17 cellular contexts compared by ENCODE assay signal in genomic region chr11:45937916-45938315, GRCh38. TPM values are rescaled to one million over a fixed set of nuclear protein-coding genes. Genes with fewer than 3 reads are reported as not detected.
DNase-seq lines count a peak whose midpoint lies in the region; ATAC-seq and TF ChIP-seq lines count a peak whose summit lies in the region.
"Had no signal": no experiment of that assay in that cellular context is flagged by ENCODE, and none has a peak within 500 bp of the region (broad histone marks: within the 10 kb centered on the region; RNA-seq: fewer than 3 reads in every experiment).

No MANE protein-coding gene starts in this region.

- H3K9ac ChIP-seq in Karpas-422 (ENCODE audit: low read length) = peak overlapping the region; percentile 34; the same call in 1 of the 2 replicates
- H3K9ac ChIP-seq: GM23248 had no signal

- 92 to 93% methylated on average over 10 of the region's 10 CpGs for WGBS in body of pancreas, 2 donors
- 96% methylated on average over 10 of the region's 10 CpGs; no CpG with 5 or more reads in 1 of the 2 donors for WGBS in transverse colon (ENCODE audit: low coverage in 1 of 2), 2 donors

- H3K4me2 ChIP-seq in DOHH2 (ENCODE audit: low read length) = peak overlapping the region; percentile 71
- peak overlapping the region; percentile 77 for H3K4me2 ChIP-seq in Karpas-422 (ENCODE audit: low read depth, low read length, poor library complexity, severe bottlenecking)

- H3K79me2 ChIP-seq in DOHH2 (ENCODE audit: control insufficient read depth, low read length) (peaks cover 10% of the 10 kb centered on the region), Karpas-422 (ENCODE audit: low read length) (no peaks in the 10 kb centered on the region)

- H2AFZ ChIP-seq in Karpas-422 (ENCODE audit: low read length) = no peak overlapping the region
- H2AFZ ChIP-seq: GM23248 had no signal

- TF ChIP-seq CTCF in DOHH2 (IDR thresholded peaks at IDR 0.05; ENCODE audit: low read depth, low read length, poor library complexity, severe bottlenecking) (no peak), activated B cell treated with CpG ODN at 0.5 μM for 24 hours (IDR thresholded peaks at IDR 0.05) (no peak), body of pancreas (IDR thresholded peaks at IDR 0.05) (no peak), transverse colon (IDR thresholded peaks at IDR 0.05) (no peak)

- H3K36me3 ChIP-seq in DOHH2 (ENCODE audit: control insufficient read depth, low read length) (peaks cover 29% of the 10 kb centered on the region), Karpas-422 (ENCODE audit: insufficient read depth, low read length) (peaks cover 20% of the 10 kb centered on the region), body of pancreas (replicated peaks in 1 of 2; ENCODE audit: insufficient read depth in 1 of 2, low read depth in 2 of 2) (peaks cover 0 to 5% of the 10 kb centered on the region in 2 donors), transverse colon (peaks cover 0 to 37% (median 15%) of the 10 kb centered on the region in 4 donors)

- H3K36me3 Mint-ChIP-seq in activated B cell treated with CpG ODN at 0.5 μM for 24 hours (ENCODE audit: low read depth) = peaks cover 26% of the 10 kb centered on the region
- peaks cover 27% of the 10 kb centered on the region for H3K36me3 Mint-ChIP-seq in stimulated activated memory B cell treated with anti-CD40 and anti-IgM and Interleukin-4, amounts not matched to agents 10 μg/mL and 1 μg/mL and 100 μg/mL, for 72 hours

- H3K27me3 ChIP-seq in DOHH2 (ENCODE audit: control insufficient read depth, low read length) = no peaks in the 10 kb centered on the region
- no peaks in the 10 kb centered on the region for H3K27me3 ChIP-seq in Karpas-422 (ENCODE audit: low read length)
- no peaks in the 10 kb centered on the region for H3K27me3 ChIP-seq in body of pancreas
- H3K27me3 ChIP-seq in transverse colon = no peaks in the 10 kb centered on the region
- H3K27me3 ChIP-seq: BE2C had no signal

- H4K20me1 ChIP-seq in DOHH2 (ENCODE audit: control insufficient read depth, insufficient read depth, low read depth, low read length) (no peaks in the 10 kb centered on the region), Karpas-422 (ENCODE audit: insufficient read depth, low read depth, low read length) (no peaks in the 10 kb centered on the region)

- H3K27me3 Mint-ChIP-seq in activated B cell treated with CpG ODN at 0.5 μM for 24 hours = no peaks in the 10 kb centered on the region
- H3K27me3 Mint-ChIP-seq in stimulated activated memory B cell treated with anti-CD40 and anti-IgM and Interleukin-4, amounts not matched to agents 10 μg/mL and 1 μg/mL and 100 μg/mL, for 72 hours = no peaks in the 10 kb centered on the region
- H3K27me3 Mint-ChIP-seq: CD8-positive, alpha-beta memory T cell had no signal

- peak overlapping the region; percentile 61 for H3K4me3 ChIP-seq in DOHH2 (ENCODE audit: low read length)
- no peak overlapping the region for H3K4me3 ChIP-seq in Karpas-422 (ENCODE audit: low read length)
- H3K4me3 ChIP-seq in body of pancreas = no peak overlapping the region
- no peak overlapping the region for H3K4me3 ChIP-seq in transverse colon
- H3K4me3 ChIP-seq: GM23248, HAP-1 had no signal

- intact Hi-C loops in activated B cell treated with CpG ODN at 0.5 μM for 24 hours (cut with micrococcal nuclease) = loop anchor here (1.0 to 10.0 kb wide), 3 partner anchors 8 to 767 kb away; partner anchors contain the start of genes ARHGAP1 and ZNF408
- intact Hi-C loops in body of pancreas (cut with DNase I) = no loop called here
- intact Hi-C loops in transverse colon (cut with DNase I; ENCODE audit: low total_unique reads) = no loop called here

- peaks cover 69% of the 10 kb centered on the region for H3K4me1 ChIP-seq in DOHH2 (ENCODE audit: control insufficient read depth, low read length)
- peaks cover 62% of the 10 kb centered on the region for H3K4me1 ChIP-seq in Karpas-422 (ENCODE audit: low read length)
- peaks cover 22% of the 10 kb centered on the region for H3K4me1 ChIP-seq in body of pancreas
- no peaks in the 10 kb centered on the region for H3K4me1 ChIP-seq in transverse colon
- H3K4me1 ChIP-seq: BE2C, Caco-2, HAP-1 had no signal

- H3K9me3 Mint-ChIP-seq in activated B cell treated with CpG ODN at 0.5 μM for 24 hours = no peaks in the 10 kb centered on the region
- H3K9me3 Mint-ChIP-seq in stimulated activated memory B cell treated with anti-CD40 and anti-IgM and Interleukin-4, amounts not matched to agents 10 μg/mL and 1 μg/mL and 100 μg/mL, for 72 hours = no peaks in the 10 kb centered on the region
- H3K9me3 Mint-ChIP-seq: CD14-positive monocyte; CD8-positive, alpha-beta memory T cell had no signal

- H3F3A ChIP-seq in DOHH2 (ENCODE audit: control insufficient read depth, insufficient read depth) = peaks cover 22% of the 10 kb centered on the region

- H3K4me1 Mint-ChIP-seq in activated B cell treated with CpG ODN at 0.5 μM for 24 hours = peaks cover 79% of the 10 kb centered on the region
- peaks cover 69% of the 10 kb centered on the region for H3K4me1 Mint-ChIP-seq in stimulated activated memory B cell treated with anti-CD40 and anti-IgM and Interleukin-4, amounts not matched to agents 10 μg/mL and 1 μg/mL and 100 μg/mL, for 72 hours
- H3K4me1 Mint-ChIP-seq: CD8-positive, alpha-beta memory T cell had no signal

- H3K27ac Mint-ChIP-seq in activated B cell treated with CpG ODN at 0.5 μM for 24 hours = peak overlapping the region; percentile 88
- H3K27ac Mint-ChIP-seq in stimulated activated memory B cell treated with anti-CD40 and anti-IgM and Interleukin-4, amounts not matched to agents 10 μg/mL and 1 μg/mL and 100 μg/mL, for 72 hours = peak overlapping the region; percentile 73

- ATAC-seq in activated B cell treated with CpG ODN at 0.5 μM for 24 hours (ENCODE audit: low read depth) (no peak), body of pancreas (no peak), GM21723 (IDR thresholded peaks at IDR 0.05; ENCODE audit: unreplicated experiment) (no peak)
- no peak for ATAC-seq in stimulated activated memory B cell treated with anti-CD40 and anti-IgM and Interleukin-4, amounts not matched to agents 10 μg/mL and 1 μg/mL and 100 μg/mL, for 72 hours

- POLR2A ChIA-PET in activated B cell treated with CpG ODN at 0.5 μM for 24 hours (lab: Charles Lee) = interaction anchor here (2.4 to 14.9 kb wide), 3 partner anchors 8 to 20 kb away, joined by 29 to 263 read pairs (median 79); partner anchors contain the start of gene PEX16

- CTCF ChIA-PET in activated B cell treated with CpG ODN at 0.5 μM for 24 hours (lab: Charles Lee) = interaction anchor here (3.1 kb wide), 1 partner anchor 27 kb away, joined by 14 read pairs; no protein-coding TSS in a partner anchor

- TF ChIP-seq POLR2A in body of pancreas (IDR thresholded peaks at IDR 0.05) = no peak
- no peak for TF ChIP-seq POLR2A in transverse colon (IDR thresholded peaks at IDR 0.05)

- no peaks in the 10 kb centered on the region for H3K9me3 ChIP-seq in DOHH2 (ENCODE audit: control insufficient read depth, insufficient read depth, low read length)
- H3K9me3 ChIP-seq in Karpas-422 (ENCODE audit: low read length) = no peaks in the 10 kb centered on the region
- no peaks in the 10 kb centered on the region for H3K9me3 ChIP-seq in body of pancreas
- H3K9me3 ChIP-seq in transverse colon = no peaks in the 10 kb centered on the region
- H3K9me3 ChIP-seq: BE2C, Caco-2, HAP-1 had no signal

- no peak for TF ChIP-seq EP300 in transverse colon (IDR thresholded peaks at IDR 0.05; ENCODE audit: low read depth)

- no peaks in the 10 kb centered on the region for H3K9me2 ChIP-seq in DOHH2 (replicated peaks; ENCODE audit: control insufficient read depth, low read length)
- H3K9me2 ChIP-seq in Karpas-422 (replicated peaks; ENCODE audit: insufficient read depth, low read length) = no peaks in the 10 kb centered on the region

- H3K27ac ChIP-seq in DOHH2 (ENCODE audit: low read depth, low read length) = peak overlapping the region; percentile 89
- H3K27ac ChIP-seq in Karpas-422 (ENCODE audit: low read length) = peak overlapping the region; percentile 80
- H3K27ac ChIP-seq in body of pancreas = no peak overlapping the region
- no peak overlapping the region for H3K27ac ChIP-seq in transverse colon
- H3K27ac ChIP-seq: GM23248 had no signal

- no peak for DNase-seq in Karpas-422
- DNase-seq in activated B cell treated with CpG ODN at 0.5 μM for 24 hours = no peak
- no peak for DNase-seq in body of pancreas
- DNase-seq in transverse colon = no peak
- DNase-seq: ACHN; BE2C; Caco-2; CD8-positive, alpha-beta memory T cell; DMS53; GM23248 had no signal

- in situ Hi-C loops in transverse colon (cut with MboI; ENCODE audit: low pct_ligation_motif_present in 1 of 4, low pct_unique_long_range_greater_than_20kb in 1 of 4, low sequenced_read_pairs in 3 of 4) = no loop called here

- no peak overlapping the region for H3K4me3 Mint-ChIP-seq in activated B cell treated with CpG ODN at 0.5 μM for 24 hours
- H3K4me3 Mint-ChIP-seq in stimulated activated memory B cell treated with anti-CD40 and anti-IgM and Interleukin-4, amounts not matched to agents 10 μg/mL and 1 μg/mL and 100 μg/mL, for 72 hours = no peak overlapping the region
- H3K4me3 Mint-ChIP-seq: CD14-positive monocyte; CD8-positive, alpha-beta memory T cell had no signal

RNA-seq across cellular contexts. Expression of gene LARGE2, which starts 15.5 kb away (rescaled TPM):
- total RNA-seq in Karpas-422 (2014; rRNA removed; shearing (Covaris generic); ENCODE audit: low replicate concordance) = 9.5 and 10.8 TPM in 2 replicates
- total RNA-seq in activated B cell treated with CpG ODN at 0.5 μM for 24 hours (47.4 and 59.7 TPM in 2 replicates), body of pancreas (10 to 100 TPM; 12.2 to 14.5 TPM), transverse colon (1 to 10 TPM in 1 of 4 donors, under 1 TPM in 2, not detected in 1; 0.55 to 1.3 (median 0.60) TPM)
- total RNA-seq: A172, GM23248, HT1080 had no signal

RNA-seq across cellular contexts. Expression of gene PEX16, which starts 20.2 kb away (rescaled TPM):
- total RNA-seq in Karpas-422 (2014; rRNA removed; shearing (Covaris generic); ENCODE audit: low replicate concordance) = 83.3 and 89.3 TPM in 2 replicates
- 72.0 and 77.7 TPM in 2 replicates for total RNA-seq in activated B cell treated with CpG ODN at 0.5 μM for 24 hours
- 10 to 100 TPM; 29.1 to 41.5 TPM for total RNA-seq in body of pancreas
- total RNA-seq in transverse colon = 100 to 1,000 TPM in 1 of 4 donors, 10 to 100 TPM in 3; 31.3 to 111 (median 51.9) TPM

RNA-seq across cellular contexts. Expression of gene FREY1, which starts 30.8 kb away (rescaled TPM):
- total RNA-seq in Karpas-422 (2014; rRNA removed; shearing (Covaris generic); ENCODE audit: low replicate concordance) = 2.3 and 3.9 TPM in 2 replicates
- total RNA-seq in activated B cell treated with CpG ODN at 0.5 μM for 24 hours = 3.9 and 4.6 TPM in 2 replicates
- 1 to 10 TPM; 2.3 to 8.2 TPM for total RNA-seq in body of pancreas
- total RNA-seq in transverse colon = 1 to 10 TPM in 1 of 4 donors, under 1 TPM in 1, not detected in 2; 0.82 to 2.7 TPM
- total RNA-seq: GM23248 had no signal

RNA-seq across cellular contexts. Expression of gene MAPK8IP1, which starts 52.5 kb away (rescaled TPM):
- 0.83 TPM in 1 of 2 replicates, not detected in the other for total RNA-seq in Karpas-422 (2014; rRNA removed; shearing (Covaris generic); ENCODE audit: low replicate concordance)
- total RNA-seq in activated B cell treated with CpG ODN at 0.5 μM for 24 hours (1.9 and 3.4 TPM in 2 replicates), body of pancreas (10 to 100 TPM; 23.7 to 32.4 TPM), transverse colon (10 to 100 TPM in 1 of 4 donors, 1 to 10 TPM in 3; 1.9 to 11.1 (median 2.6) TPM)

Comparison
In these comparisons a context has a peak if more than half of its experiments do, and no peak if none do; other contexts are left out.
1. H3K27ac ChIP-seq: peak in DOHH2 (single experiment) and Karpas-422 (single experiment); none in body of pancreas (0 of 4) and transverse colon (0 of 4).